Comparison of ENCODE assay signal across 8 cellular contexts in the genomic region with DNA sequence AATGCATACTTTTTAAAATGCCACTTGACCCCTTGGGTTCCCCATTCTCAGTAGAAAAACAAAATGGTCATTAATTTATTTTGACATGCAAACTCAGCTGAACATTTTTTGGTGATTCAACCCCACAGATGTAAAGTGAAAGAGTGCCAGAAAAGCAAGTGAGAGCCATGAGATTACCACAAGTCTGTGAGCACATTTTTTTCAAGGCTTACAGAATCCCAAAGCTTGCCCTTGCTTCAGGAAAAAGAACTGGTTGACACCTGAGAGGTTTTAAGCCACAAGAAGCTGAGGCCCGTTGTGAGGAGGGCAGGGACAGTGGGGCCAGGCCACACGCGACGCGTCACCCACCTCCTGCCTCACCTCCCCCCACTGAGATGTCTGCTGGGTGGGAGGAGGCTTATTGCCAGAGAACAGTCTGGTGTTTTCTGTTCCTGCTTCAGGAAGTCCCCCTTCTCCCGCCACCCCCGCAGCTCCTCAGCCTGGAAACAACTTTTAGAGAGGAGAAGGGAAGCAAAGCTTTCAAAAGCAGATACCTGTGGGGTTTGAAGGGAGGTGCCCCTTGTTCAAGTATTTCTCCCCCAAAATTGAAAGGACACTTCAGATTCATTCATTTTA.
A peak's percentile ranks its signal among the peaks of the same experiment; 100 is the strongest.
DNase-seq lines count a peak whose midpoint lies in the region; ATAC-seq, FAIRE-seq and TF ChIP-seq lines count a peak whose summit lies in the region.

No MANE protein-coding gene starts in this region.

- H3K4me1 ChIP-seq in HEK293 (ENCODE audit: control insufficient read depth, insufficient read depth, low read length) (peaks cover 4% of the 10 kb centered on the region; the same call in 1 of the 2 replicates), H1 (replicated peaks in 1 of 4; ENCODE audit: control insufficient read depth in 3 of 4, insufficient read depth in 4 of 4, low read length in 3 of 4) (peaks cover 0 to 3% (median 2%) of the 10 kb centered on the region in 4 experiments; a peak in 5 of 7 replicates), neuronal stem cell (ENCODE audit: control insufficient read depth in 2 of 2, insufficient read depth in 1 of 2, low read depth in 1 of 2, low read length in 2 of 2) (peaks cover 0 to 2% of the 10 kb centered on the region in 2 donors)
- H3K4me1 ChIP-seq in CD8-positive, alpha-beta T cell (ENCODE audit: insufficient read depth, low read length) = no peaks in the 10 kb centered on the region

- H3K27ac ChIP-seq in HEK293 (ENCODE audit: extremely low read depth, low read depth, low read length) = no peak overlapping the region; the same call in 1 of the 2 replicates
- no peak overlapping the region for H3K27ac ChIP-seq in H1 (ENCODE audit: low read depth, low read length)
- H3K27ac ChIP-seq in neuronal stem cell (replicated peaks; ENCODE audit: low read length) = peak overlapping the region; percentile 23
- H3K27ac ChIP-seq in CD8-positive, alpha-beta T cell (ENCODE audit: low read depth, low read length) = no peak overlapping the region

- H4K91ac ChIP-seq in H1 (replicated peaks; ENCODE audit: insufficient read length, low read length) = peak overlapping the region; percentile 29
- no peak overlapping the region for H4K91ac ChIP-seq in neuronal stem cell (ENCODE audit: low read depth, low read length, poor library complexity)

- H3K14ac ChIP-seq in H1 (ENCODE audit: insufficient read length) (no peak overlapping the region), neuronal stem cell (ENCODE audit: low read length) (peak overlapping the region; percentile 77)

- H3K23ac ChIP-seq in H1 (ENCODE audit: insufficient read length) = no peak overlapping the region
- H3K23ac ChIP-seq in neuronal stem cell (ENCODE audit: low read depth, low read length, poor library complexity) = no peak overlapping the region

- POLR2A ChIA-PET in HEK293 (lab: Yijun Ruan, JAX) = interaction anchor here (0.6 to 1.3 kb wide), 4 partner anchors 70 to 952 kb away, joined by 3 to 8 read pairs (median 4); a partner anchor contains a TSS
- POLR2A ChIA-PET in H1 (lab: Charles Lee; ENCODE audit: partially characterized antibody) = no interaction called here
- POLR2A ChIA-PET in CD8-positive, alpha-beta T cell (lab: Charles Lee) = no interaction called here

- H3K9ac ChIP-seq in H1 (replicated peaks in 1 of 4; ENCODE audit: extremely low read depth in 1 of 4, low read depth in 3 of 4, low read length in 3 of 4) = no peak overlapping the region
- H3K9ac ChIP-seq in neuronal stem cell (ENCODE audit: low read depth, low read length, poor library complexity) = no peak overlapping the region

- no peaks in the 10 kb centered on the region for H3K36me3 ChIP-seq in HEK293 (ENCODE audit: control insufficient read depth in 2 of 2, insufficient read depth in 1 of 2, low read length in 2 of 2)
- H3K36me3 ChIP-seq in H1 (ENCODE audit: control insufficient read depth in 2 of 4, insufficient read depth in 4 of 4, low read length in 3 of 4) = no peaks in the 10 kb centered on the region
- no peaks in the 10 kb centered on the region for H3K36me3 ChIP-seq in neuronal stem cell (replicated peaks in 1 of 2; ENCODE audit: control insufficient read depth in 2 of 2, insufficient read depth in 2 of 2, low read length in 2 of 2)
- no peaks in the 10 kb centered on the region for H3K36me3 ChIP-seq in CD8-positive, alpha-beta T cell (ENCODE audit: insufficient read depth, low read length)

- H2AK5ac ChIP-seq in H1 (ENCODE audit: low read depth, low read length) (no peak overlapping the region), neuronal stem cell (ENCODE audit: low read depth, low read length) (no peak overlapping the region)

- H3K4me3 ChIP-seq in HEK293 (ENCODE audit: low read depth, low read length) (no peak overlapping the region), NB4 (ENCODE audit: low read depth, low read length) (peak overlapping the region; percentile 4), H1 (ENCODE audit: extremely low read depth in 1 of 4, insufficient read depth in 2 of 4, low read depth in 3 of 4, low read length in 4 of 4) (no peak overlapping the region), neuronal stem cell (ENCODE audit: low read length in 2 of 2) (no peak overlapping the region)
- H3K4me3 ChIP-seq in CD8-positive, alpha-beta T cell (ENCODE audit: low read depth, low read length) = no peak overlapping the region

- H3K27ac Mint-ChIP-seq in CD8-positive, alpha-beta T cell = no peak overlapping the region

- TF ChIP-seq POLR2A in NB4 (IDR thresholded peaks at IDR 0.05; ENCODE audit: extremely low read depth, insufficient read length) = no peak
- TF ChIP-seq POLR2A in H1 (IDR thresholded peaks at IDR 0.05; ENCODE audit: control extremely low read depth in 1 of 2, low read depth in 2 of 2, low read length in 2 of 2) = no peak

- TF ChIP-seq RAD21 in H1 (IDR thresholded peaks at IDR 0.05 in 1 of 2, conservative IDR thresholded peaks at IDR 0.05 in 1 of 2; ENCODE audit: low read depth in 2 of 2, low read length in 2 of 2) = no peak

- H3K9me3 ChIP-seq in HEK293 (ENCODE audit: control insufficient read depth, insufficient read depth, low read depth, low read length) (no peaks in the 10 kb centered on the region), H1 (ENCODE audit: insufficient read depth in 2 of 2, low read depth in 1 of 2, low read length in 1 of 2) (peaks cover 0 to 3% of the 10 kb centered on the region in 2 experiments; a peak in 2 of 4 replicates), neuronal stem cell (replicated peaks in 1 of 2; ENCODE audit: control insufficient read depth in 2 of 2, insufficient read depth in 1 of 2, low read depth in 1 of 2, low read length in 2 of 2) (peaks cover 2 to 9% of the 10 kb centered on the region in 2 donors)
- H3K9me3 ChIP-seq in CD8-positive, alpha-beta T cell (ENCODE audit: low read length) = no peaks in the 10 kb centered on the region

- H4K8ac ChIP-seq in H1 (ENCODE audit: extremely low read depth, insufficient read depth, low read length) = peak overlapping the region; percentile 52; the same call in 1 of the 2 replicates
- H4K8ac ChIP-seq in neuronal stem cell (ENCODE audit: low read depth, low read length) = no peak overlapping the region

- H2BK15ac ChIP-seq in H1 (ENCODE audit: low read length) = no peak overlapping the region
- no peak overlapping the region for H2BK15ac ChIP-seq in neuronal stem cell (ENCODE audit: low read length)

- FAIRE-seq in GM18507 (lab: Jason Lieb, UNC) (no peak), H1 (lab: Jason Lieb, UNC) (no peak)

- 64% methylated on average over 7 of the region's 7 CpGs; no CpG with 5 or more reads in 1 of the 2 experiments for WGBS in H1 (ENCODE audit: extremely low coverage in 1 of 2, insufficient coverage in 1 of 2, insufficient read length in 1 of 2, insufficient replicate concordance in 2 of 2, low coverage in 1 of 2, low lambda C conversion rate in 2 of 2, missing lambda C conversion rate in 1 of 2), 2 experiments
- no CpG with 5 or more reads among the region's 7 CpGs for WGBS in neuronal stem cell (ENCODE audit: extremely low coverage in 2 of 2, insufficient read length in 2 of 2, insufficient replicate concordance in 1 of 2), 2 donors

- H2BK12ac ChIP-seq in H1 (ENCODE audit: low read depth, low read length) = peak overlapping the region; percentile 51; the same call in 1 of the 2 replicates
- no peak overlapping the region for H2BK12ac ChIP-seq in neuronal stem cell (ENCODE audit: low read length)

- no peak for ATAC-seq in CD8-positive, alpha-beta T cell

- no peak for TF ChIP-seq EP300 in H1 (IDR thresholded peaks at IDR 0.05; ENCODE audit: borderline replicate concordance in 1 of 2, low read depth in 2 of 2, low read length in 2 of 2)

- H3K27me3 Mint-ChIP-seq in CD8-positive, alpha-beta T cell (ENCODE audit: low read depth) = peaks cover 2% of the 10 kb centered on the region

- H3K23me2 ChIP-seq in H1 (ENCODE audit: low read depth, low read length) = peaks cover 3% of the 10 kb centered on the region; the same call in 1 of the 2 replicates

- no peaks in the 10 kb centered on the region for H3K79me2 ChIP-seq in H1 (ENCODE audit: control insufficient read depth in 1 of 2, insufficient read depth in 2 of 2, low read length in 2 of 2)

- TF ChIP-seq CTCF in HEK293 (tag by site-specific recombination; IDR thresholded peaks at IDR 0.05) (no peak), NB4 (IDR thresholded peaks at IDR 0.05; ENCODE audit: low read depth, low read length) (no peak), H1 (IDR thresholded peaks at IDR 0.05; ENCODE audit: control extremely low read depth in 1 of 3, insufficient read depth in 1 of 3, low read depth in 1 of 3, low read length in 3 of 3) (no peak)
- no peak for TF ChIP-seq CTCF in CD8-positive, alpha-beta T cell (IDR thresholded peaks at IDR 0.05)

- H2BK20ac ChIP-seq in H1 (ENCODE audit: low read length) = no peak overlapping the region

- no peaks in the 10 kb centered on the region for H3K4me1 Mint-ChIP-seq in CD8-positive, alpha-beta T cell (ENCODE audit: low read depth)

- H3K79me1 ChIP-seq in H1 (ENCODE audit: low read depth, low read length) = no peaks in the 10 kb centered on the region
- no peaks in the 10 kb centered on the region for H3K79me1 ChIP-seq in neuronal stem cell (ENCODE audit: low read depth, low read length)

- H2BK5ac ChIP-seq in H1 (ENCODE audit: low read depth, low read length) = peak overlapping the region; percentile 76; the same call in 1 of the 2 replicates
- no peak overlapping the region for H2BK5ac ChIP-seq in neuronal stem cell (ENCODE audit: low read length)

- no peaks in the 10 kb centered on the region for H3K27me3 ChIP-seq in H1 (replicated peaks in 1 of 4; ENCODE audit: control insufficient read depth in 3 of 4, extremely low read depth in 1 of 4, insufficient read depth in 3 of 4, low read length in 3 of 4)
- no peaks in the 10 kb centered on the region for H3K27me3 ChIP-seq in neuronal stem cell (ENCODE audit: control insufficient read depth in 3 of 3, insufficient read depth in 3 of 3, low read depth in 1 of 3, low read length in 3 of 3)
- H3K27me3 ChIP-seq in CD8-positive, alpha-beta T cell (ENCODE audit: insufficient read depth, low read length) = no peaks in the 10 kb centered on the region

- H4K20me1 ChIP-seq in H1 (replicated peaks in 1 of 2; ENCODE audit: control insufficient read depth in 1 of 2, insufficient read depth in 2 of 2, low read length in 2 of 2) = no peaks in the 10 kb centered on the region

- H2BK120ac ChIP-seq in H1 (replicated peaks; ENCODE audit: low read depth, low read length) (no peak overlapping the region), neuronal stem cell (ENCODE audit: low read depth, low read length) (no peak overlapping the region)

- H3K4ac ChIP-seq in H1 (replicated peaks; ENCODE audit: insufficient read length, low read depth, low read length) = no peak overlapping the region
- no peak overlapping the region for H3K4ac ChIP-seq in neuronal stem cell (ENCODE audit: low read length)

- DNase-seq in GM18507 (ENCODE audit: extremely low spot score, insufficient read length, low read depth) (peak; percentile 9), NB4 (ENCODE audit: low read depth) (peak; percentile 86), H1 (ENCODE audit: low read depth in 1 of 2, low spot score in 2 of 2) (peak in 1 of 2 experiments; percentile 15), neuronal stem cell (ENCODE audit: low spot score) (no peak), SK-N-DZ (ENCODE audit: low spot score) (no peak), SHP77 treated with DMSO at 0.1 percent for 48 hours (lab: John Stamatoyannopoulos, UW) (no peak)
- no peak for DNase-seq in CD8-positive, alpha-beta T cell

- H3K18ac ChIP-seq in H1 (ENCODE audit: extremely low read depth, low read length) = peak overlapping the region; percentile 93
- peak overlapping the region; percentile 35 for H3K18ac ChIP-seq in neuronal stem cell (ENCODE audit: low read length)

- intact Hi-C loops in CD8-positive, alpha-beta T cell (cut with DNase I, micrococcal nuclease) = no loop called here

- H3K36me3 Mint-ChIP-seq in CD8-positive, alpha-beta T cell = no peaks in the 10 kb centered on the region

- H3K9me3 Mint-ChIP-seq in CD8-positive, alpha-beta T cell = no peaks in the 10 kb centered on the region

- H4K5ac ChIP-seq in H1 (ENCODE audit: insufficient read length, low read depth, low read length) = peak overlapping the region; percentile 35

- H2AFZ ChIP-seq in H1 (ENCODE audit: low read length) (0 out of 2 replicates have a peak overlapping the region, but pooled peaks have one; percentile 55), neuronal stem cell (ENCODE audit: low read length) (peak overlapping the region; percentile 68)

- no peak overlapping the region for H3K56ac ChIP-seq in H1 (replicated peaks; ENCODE audit: insufficient read length, low read depth, low read length)

- CTCF ChIA-PET in HEK293 (lab: Yijun Ruan, JAX) = interaction anchor here (0.6 to 1.8 kb wide), 3 partner anchors 31 to 426 kb away, joined by 3 to 6 read pairs (median 5); no protein-coding TSS in a partner anchor
- CTCF ChIA-PET in H1 (lab: Charles Lee; ENCODE audit: partially characterized antibody) = interaction anchor here (0.6 to 1.3 kb wide), 3 partner anchors 31 to 716 kb away, joined by 3 to 4 read pairs (median 3); no protein-coding TSS in a partner anchor
- CTCF ChIA-PET in CD8-positive, alpha-beta T cell (lab: Charles Lee) = interaction anchor here (0.7 kb wide), 1 partner anchor 24 kb away, joined by 3 read pairs; no protein-coding TSS in a partner anchor

- H3K4me2 ChIP-seq in H1 (ENCODE audit: insufficient read depth in 1 of 2, low read depth in 2 of 2, low read length in 2 of 2) (no peak overlapping the region), neuronal stem cell (ENCODE audit: insufficient read depth, low read length, poor library complexity, severe bottlenecking) (no peak overlapping the region)

- no peak overlapping the region for H3K4me3 Mint-ChIP-seq in CD8-positive, alpha-beta T cell

Comparison
In these comparisons a context has a peak if more than half of its experiments do, and no peak if none do; other contexts are left out.
1. DNase-seq: peak in GM18507 (single experiment) and NB4 (single experiment); none in neuronal stem cell (single experiment), SK-N-DZ (single experiment), SHP77 treated with DMSO at 0.1 percent for 48 hours (single experiment) and CD8-positive, alpha-beta T cell (0 of 7).